ENCODE assay signal across 20 cellular contexts in the genomic region with DNA sequence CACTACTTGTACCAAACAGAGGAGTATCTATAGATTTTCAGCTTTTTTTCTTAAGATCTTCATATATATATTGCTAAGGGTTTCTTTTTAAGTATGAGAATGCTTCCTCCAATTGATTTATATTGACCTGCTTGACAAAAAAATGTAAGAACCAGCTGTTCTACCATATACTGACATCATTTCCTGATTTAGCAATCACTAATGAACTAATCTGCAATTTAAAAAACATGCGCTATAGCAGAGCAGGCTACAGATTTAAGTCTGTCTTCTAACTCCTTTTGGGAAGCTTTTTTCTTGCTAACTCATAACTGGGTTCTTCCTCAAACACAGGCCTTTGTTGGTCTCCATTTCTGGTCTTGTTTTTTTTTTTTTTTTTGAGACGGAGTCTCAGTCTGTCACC.
"Had no signal": no experiment of that assay in that cellular context is flagged by ENCODE, and none has a peak within 500 bp of the region (broad histone marks: within the 10 kb centered on the region; RNA-seq: fewer than 3 reads in every experiment).

No MANE protein-coding gene starts in this region.

- H3K4me1 Mint-ChIP-seq: activated CD4-positive, alpha-beta T cell treated with anti-CD3 and anti-CD28 coated beads for 36 hours; activated naive CD8-positive, alpha-beta T cell treated with anti-CD3 and anti-CD28 coated beads, Interleukin-2, amount 10 ng/mL, durations not matched to agents 7 days and 5 days; brain; central memory CD8-positive, alpha-beta T cell had no signal

- H3K4me3 Mint-ChIP-seq: activated CD4-positive, alpha-beta T cell treated with anti-CD3 and anti-CD28 coated beads for 36 hours; activated naive CD8-positive, alpha-beta T cell treated with anti-CD3 and anti-CD28 coated beads, Interleukin-2, amount 10 ng/mL, durations not matched to agents 7 days and 5 days; brain; central memory CD8-positive, alpha-beta T cell; T-helper 2 cell treated with Interferon-gamma antibody and Interleukin-4, amounts not matched to agents 5 μg/mL and 100 μg/mL, for 36 hours; WTC11 had no signal

- ATAC-seq: activated CD4-positive, alpha-beta T cell treated with anti-CD3 and anti-CD28 coated beads for 36 hours; gastroesophageal sphincter; heart left ventricle; left ventricle myocardium superior; WTC11 had no signal

- DNase-seq: activated CD4-positive, alpha-beta T cell treated with anti-CD3 and anti-CD28 coated beads for 36 hours; activated CD4-positive, alpha-beta T cell treated with anti-CD3 and anti-CD28 coated beads, Interleukin-2, amount 50 U/mL, for 48 hours; activated naive CD4-positive, alpha-beta T cell treated with Interleukin-2 at 50 U/mL for 16 hours; activated naive CD8-positive, alpha-beta T cell treated with anti-CD3 and anti-CD28 coated beads, Interleukin-2, amount 10 ng/mL, durations not matched to agents 7 days and 5 days; activated T-cell treated with anti-CD3 and anti-CD28 coated beads, Interleukin-2, amount 50 U/mL, for 1 hour; anterior cingulate cortex; cortex of kidney; effector CD8-positive, alpha-beta T cell; heart left ventricle; left ventricle myocardium superior; stimulated activated CD4-positive, alpha-beta T cell treated with anti-CD3 and anti-CD28 coated beads, Interleukin-2, amount 100 ng/mL, for 24 hours; stimulated activated naive CD4-positive, alpha-beta T cell treated with Interleukin-2 at 50 U/mL for 16 hours; thyroid gland had no signal

- H3K27me3 Mint-ChIP-seq: activated CD4-positive, alpha-beta T cell treated with anti-CD3 and anti-CD28 coated beads for 36 hours; activated naive CD8-positive, alpha-beta T cell treated with anti-CD3 and anti-CD28 coated beads, Interleukin-2, amount 10 ng/mL, durations not matched to agents 7 days and 5 days; brain; central memory CD8-positive, alpha-beta T cell had no signal

- H3K4me3 ChIP-seq: esophagus muscularis mucosa, gastroesophageal sphincter, heart left ventricle, thyroid gland had no signal

- H3K36me3 Mint-ChIP-seq: activated naive CD8-positive, alpha-beta T cell treated with anti-CD3 and anti-CD28 coated beads, Interleukin-2, amount 10 ng/mL, durations not matched to agents 7 days and 5 days; brain had no signal

- H3K27ac Mint-ChIP-seq: activated CD4-positive, alpha-beta T cell treated with anti-CD3 and anti-CD28 coated beads for 36 hours; activated naive CD8-positive, alpha-beta T cell treated with anti-CD3 and anti-CD28 coated beads, Interleukin-2, amount 10 ng/mL, durations not matched to agents 7 days and 5 days; activated T-helper 2 cell treated with anti-CD3 and anti-CD28 coated beads, Interferon-gamma antibody, Interleukin-2, Interleukin-4, amounts not matched to agents 10 μg/mL and 5 μg/mL and 100 μg/mL, durations not matched to agents 14 hours and 24 hours and 36 hours; brain; T-helper 2 cell treated with Interferon-gamma antibody and Interleukin-4, amounts not matched to agents 5 μg/mL and 100 μg/mL, for 36 hours; WTC11 had no signal

- H3K9me3 Mint-ChIP-seq: central memory CD8-positive, alpha-beta T cell had no signal
